Comparison of ENCODE assay signal across 8 cellular contexts in the genomic region with DNA sequence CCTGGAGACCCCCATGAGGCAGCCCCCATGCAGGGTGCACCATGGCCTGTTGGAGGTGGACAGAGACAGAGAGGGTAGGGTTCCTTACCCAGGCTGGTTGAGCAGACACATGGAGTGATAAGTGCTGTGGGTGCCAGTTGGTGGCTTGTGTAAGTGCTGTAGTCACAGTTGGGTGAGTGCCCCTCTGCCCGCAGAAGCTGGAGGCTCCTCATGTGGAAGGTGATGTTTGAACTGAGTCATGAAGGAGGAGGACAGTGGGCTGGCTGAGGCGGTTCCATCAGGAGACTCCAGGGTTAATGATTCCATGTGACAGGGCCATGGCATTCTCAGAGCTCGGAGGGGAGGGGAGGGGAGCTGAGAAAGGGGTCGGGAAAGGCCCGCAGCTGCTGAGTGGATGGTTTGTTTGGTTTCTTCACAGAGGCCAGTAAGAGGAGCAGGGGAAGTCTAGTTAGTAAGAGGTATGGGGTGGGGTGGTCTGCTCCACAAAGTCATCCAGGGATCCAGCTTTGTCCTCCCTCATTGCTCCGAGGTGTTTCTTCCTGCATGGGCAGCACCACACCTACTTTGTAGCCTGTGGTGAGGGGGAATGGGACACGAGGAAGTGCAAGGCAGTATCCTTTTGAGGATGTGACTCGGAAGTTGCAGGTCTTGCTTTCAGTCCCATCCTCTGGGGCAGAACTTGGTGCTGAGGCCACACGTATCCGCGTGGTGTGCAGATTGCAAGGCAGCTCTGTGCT. TPM values are rescaled to one million over a fixed set of nuclear protein-coding genes. Genes with fewer than 3 reads are reported as not detected.
A peak's percentile ranks its signal among the peaks of the same experiment; 100 is the strongest.
DNase-seq lines count a peak whose midpoint lies in the region; ATAC-seq, FAIRE-seq and TF ChIP-seq lines count a peak whose summit lies in the region.

No MANE protein-coding gene starts in this region.

- DNase-seq in SIG-M5 treated with dmso at 0.1 percent for 504 hours (lab: John Stamatoyannopoulos, UW; ENCODE audit: unreplicated experiment) (peak; percentile 12), SIG-M5 (lab: John Stamatoyannopoulos, UW) (no peak), K562 (ENCODE audit: extremely low read depth in 1 of 4, low spot score in 3 of 4) (no peak), kidney epithelial cell (ENCODE audit: low read depth) (peak; percentile 88), tibial nerve (ENCODE audit: low spot score in 2 of 2) (no peak), ascending aorta (ENCODE audit: low spot score in 2 of 2) (no peak), Ammon's horn (ENCODE audit: low spot score) (no peak)
- no peak for DNase-seq in activated CD4-positive, alpha-beta T cell treated with anti-CD3 and anti-CD28 coated beads for 4 hours

- no peak overlapping the region for H3K9ac ChIP-seq in K562 (ENCODE audit: insufficient read depth in 1 of 2, low read depth in 2 of 2, low read length in 2 of 2)

- peaks cover 0 to 4% of the 10 kb centered on the region in 2 experiments; a peak in 1 of 5 replicates for H3K27me3 ChIP-seq in K562 (ENCODE audit: control insufficient read depth in 2 of 2, insufficient read depth in 2 of 2, low read length in 2 of 2)
- no peaks in the 10 kb centered on the region for H3K27me3 ChIP-seq in kidney epithelial cell (ENCODE audit: control insufficient read depth, insufficient read depth, low read length)
- no peaks in the 10 kb centered on the region for H3K27me3 ChIP-seq in tibial nerve
- H3K27me3 ChIP-seq in ascending aorta = no peaks in the 10 kb centered on the region

- H2AFZ ChIP-seq in K562 (ENCODE audit: low read depth, low read length) = no peak overlapping the region

- H3K27ac ChIP-seq in K562 (ENCODE audit: extremely low read depth, low read depth, low read length) = no peak overlapping the region
- peak overlapping the region in 3 of 4 donors; percentile 40 to 82 (median 62) for H3K27ac ChIP-seq in tibial nerve
- H3K27ac ChIP-seq in ascending aorta = no peak overlapping the region

- TF ChIP-seq POLR2A in K562 (conservative IDR thresholded peaks at IDR 0.05) = no peak
- TF ChIP-seq POLR2A in tibial nerve (IDR thresholded peaks at IDR 0.05) = no peak

- BruUV-seq in K562 (replicated peaks; lab: Mats Ljungman, UMichigan) = no TSS peak

- H3K36me3 ChIP-seq in K562 (ENCODE audit: control insufficient read depth, insufficient read depth, low read length) = no peaks in the 10 kb centered on the region
- H3K36me3 ChIP-seq in kidney epithelial cell (ENCODE audit: control insufficient read depth, insufficient read depth, low read length) = no peaks in the 10 kb centered on the region
- H3K36me3 ChIP-seq in tibial nerve = peaks cover 0 to 9% (median 0%) of the 10 kb centered on the region in 3 donors
- H3K36me3 ChIP-seq in ascending aorta = peaks cover 0 to 9% of the 10 kb centered on the region in 2 donors

- no peaks in the 10 kb centered on the region for H3K9me3 ChIP-seq in K562 (replicated peaks; ENCODE audit: control insufficient read depth, insufficient read depth, low read depth, low read length)
- H3K9me3 ChIP-seq in tibial nerve = no peaks in the 10 kb centered on the region
- H3K9me3 ChIP-seq in ascending aorta = no peaks in the 10 kb centered on the region

- ATAC-seq in K562 = peak; percentile 18; the same call in 2 of the 3 replicates

- in situ Hi-C loops in K562 (cut with MboI) = loop anchor here (5.0 to 10.0 kb wide), 2 partner anchors 58 to 260 kb away; no protein-coding TSS in a partner anchor

- TF ChIP-seq CTCF in K562 (IDR thresholded peaks at IDR 0.05 in 2 of 3, conservative IDR thresholded peaks at IDR 0.05 in 1 of 3; ENCODE audit: insufficient read depth in 2 of 3, low read depth in 1 of 3, low read length in 3 of 3) (no peak), kidney epithelial cell (IDR thresholded peaks at IDR 0.05; ENCODE audit: insufficient read depth, low read length, poor library complexity, severe bottlenecking) (no peak), tibial nerve (IDR thresholded peaks at IDR 0.05) (no peak), ascending aorta (IDR thresholded peaks at IDR 0.05) (no peak)

- intact Hi-C loops in K562 (cut with micrococcal nuclease) (loop anchor here (1.0 to 5.0 kb wide), 3 partner anchors 57 to 338 kb away; no protein-coding TSS in a partner anchor), ascending aorta (cut with DNase I) (loop anchor here (1.0 to 5.0 kb wide), 2 partner anchors 57 to 263 kb away; no protein-coding TSS in a partner anchor)

- CTCF ChIA-PET in K562 (lab: Yijun Ruan, JAX; ENCODE audit: low intra/inter-chr PET ratio) = interaction anchor here (1.1 to 2.5 kb wide), 3 partner anchors 44 to 262 kb away, joined by 6 to 30 read pairs (median 9); no protein-coding TSS in a partner anchor

- no peaks in the 10 kb centered on the region for H3K9me1 ChIP-seq in K562 (ENCODE audit: control insufficient read depth, insufficient read depth, low read length)

- peaks cover 4% of the 10 kb centered on the region; the same call in 1 of the 2 replicates for H4K20me1 ChIP-seq in K562 (replicated peaks; ENCODE audit: control insufficient read depth, insufficient read depth, low read length)

- no peak overlapping the region for H3K4me3 ChIP-seq in K562
- H3K4me3 ChIP-seq in kidney epithelial cell (ENCODE audit: low read depth, low read length) = no peak overlapping the region
- no peak overlapping the region for H3K4me3 ChIP-seq in tibial nerve
- H3K4me3 ChIP-seq in ascending aorta = no peak overlapping the region

- H3K4me2 ChIP-seq in K562 (ENCODE audit: insufficient read depth, low read length) = no peak overlapping the region

- H3K79me2 ChIP-seq in K562 (ENCODE audit: control insufficient read depth, insufficient read depth, low read length) = no peaks in the 10 kb centered on the region

- FAIRE-seq in K562 (lab: Jason Lieb, UNC) = no peak

- 41% methylated on average over 8 of the region's 11 CpGs for WGBS in K562 (ENCODE audit: insufficient coverage, low coverage, missing lambda C conversion rate)
- WGBS in tibial nerve, 2 donors = 47 to 51% methylated on average over 8 to 11 of the region's 11 CpGs

- TF ChIP-seq EP300 in K562 (IDR thresholded peaks at IDR 0.05; ENCODE audit: low read length) = no peak
- TF ChIP-seq EP300 in tibial nerve (IDR thresholded peaks at IDR 0.05) = no peak

- POLR2A ChIA-PET in K562 (lab: Yijun Ruan, JAX) = interaction anchor here (0.5 to 1.7 kb wide), 11 partner anchors 9 to 300 kb away, joined by 3 to 6 read pairs (median 3); partner anchors contain the start of gene IMPA2

- TF ChIP-seq RAD21 in K562 (CRISPR knock-in tag; conservative IDR thresholded peaks at IDR 0.05 in 1 of 2, IDR thresholded peaks at IDR 0.05 in 1 of 2) = no peak

- H3K4me1 ChIP-seq in K562 (replicated peaks in 1 of 2; ENCODE audit: control insufficient read depth in 2 of 2, insufficient read depth in 2 of 2, low read length in 2 of 2) = peaks cover 0 to 7% of the 10 kb centered on the region in 2 experiments; a peak in 2 of 5 replicates
- peaks cover 0 to 30% (median 26%) of the 10 kb centered on the region in 4 donors for H3K4me1 ChIP-seq in tibial nerve
- peaks cover 0 to 2% of the 10 kb centered on the region in 2 donors for H3K4me1 ChIP-seq in ascending aorta

TF ChIP-seq in K562, 482 proteins besides CTCF, POLR2A, EP300 and RAD21 (continues in another document):
- TF ChIP-seq PCBP1 (IDR thresholded peaks at IDR 0.05; ENCODE audit: low read depth, low read length, poor library complexity, severe bottlenecking) (no peak), CBFA2T2 (conservative IDR thresholded peaks at IDR 0.05) (no peak), MEF2D (tag; conservative IDR thresholded peaks at IDR 0.05; ENCODE audit: low read depth) (no peak), ZNF830 (CRISPR knock-in tag; IDR thresholded peaks at IDR 0.05) (no peak), RBM39 (optimal IDR thresholded peaks at IDR 0.05; ENCODE audit: low read depth, low read length) (no peak), E2F3 (CRISPR knock-in tag; IDR thresholded peaks at IDR 0.05) (no peak), ELF4 (CRISPR knock-in tag; IDR thresholded peaks at IDR 0.05) (no peak), TOE1 (IDR thresholded peaks at IDR 0.05; ENCODE audit: borderline replicate concordance) (no peak), TOE1 (CRISPR knock-in tag; IDR thresholded peaks at IDR 0.05; ENCODE audit: borderline replicate concordance, low read depth) (no peak), ZBTB33 (CRISPR knock-in tag; IDR thresholded peaks at IDR 0.05) (no peak)

RNA-seq across cellular contexts. Expression of gene IMPA2, which starts 13.6 kb away (rescaled TPM):
- total RNA-seq in K562 (2011; cell fraction: chromatin; rRNA removed; ENCODE audit: low replicate concordance) = 4.3 and 7.6 TPM in 2 replicates
- 7.0 and 8.0 TPM in 2 replicates for total RNA-seq in K562 (2011; cell fraction: nucleolus; rRNA removed)
- 8.5 and 8.9 TPM in 2 replicates for total RNA-seq in K562 (2011; cell fraction: nucleoplasm; rRNA removed)
- total RNA-seq in K562 (2014; rRNA removed) (8.3 and 10.2 TPM in 2 replicates), K562 (2014; rRNA removed; fragmentation: Illumina TruSeq; extraction: Trizol) (4.3 and 5.8 TPM in 2 replicates), K562 (2015; rRNA removed; fragmentation: Illumina TruSeq; extraction: Trizol) (5.2 and 5.7 TPM in 2 replicates), K562 (2021) (11.3 and 13.2 TPM in 2 replicates), kidney epithelial cell (24.9 and 30.7 TPM in 2 replicates), tibial nerve (10 to 100 TPM; 12.7 to 62.4 (median 36.2) TPM), ascending aorta (43.4 TPM)
- polyA plus RNA-seq in K562 (2011; rRNA removed) (3.4 and 3.5 TPM in 2 replicates), K562 (2014; fragmentation: Illumina TruSeq; extraction: Trizol) (7.1 and 8.7 TPM in 2 replicates), K562 (2014; fragmentation: Nextera tagmentation; extraction: Ambion mirVana) (under 1 TPM; 0.62 to 0.98 TPM), K562 (2014; rRNA removed) (3.9 and 10.6 TPM in 2 replicates)
- 4.0 and 6.5 TPM in 2 replicates for polyA plus RNA-seq in K562 (2011; cell fraction: cytosol; rRNA removed)
- polyA plus RNA-seq in K562 (2011; cell fraction: nucleus; rRNA removed) = 9.3 and 9.5 TPM in 2 replicates
- polyA plus RNA-seq in K562 (2012) = 9.5 and 12.2 TPM in 2 replicates
- 1.7 and 2.3 TPM in 2 replicates for polyA minus RNA-seq in K562 (2011; rRNA and poly(A)+ RNA removed)
- polyA minus RNA-seq in K562 (2011; cell fraction: cytosol; rRNA and poly(A)+ RNA removed) = 2.2 and 2.7 TPM in 2 replicates
- polyA minus RNA-seq in K562 (2011; cell fraction: nucleus; rRNA and poly(A)+ RNA removed) = 2.3 and 4.4 TPM in 2 replicates

Comparison
In these comparisons a context has a peak if more than half of its experiments do, and no peak if none do; other contexts are left out.
1. DNase-seq: peak in SIG-M5 treated with dmso at 0.1 percent for 504 hours (single experiment) and kidney epithelial cell (single experiment); none in SIG-M5 (single experiment), K562 (0 of 4), tibial nerve (0 of 2), ascending aorta (0 of 2), activated CD4-positive, alpha-beta T cell treated with anti-CD3 and anti-CD28 coated beads for 4 hours (0 of 2) and Ammon's horn (single experiment).
2. H3K27ac ChIP-seq: peak in tibial nerve (3 of 4); none in K562 (single experiment) and ascending aorta (0 of 2).